9 cellular contexts compared by ENCODE assay signal in genomic region chrX:21972721-21973120, GRCh38. TPM values are rescaled to one million over a fixed set of nuclear protein-coding genes. Genes with fewer than 3 reads are reported as not detected.
A peak's percentile ranks its signal among the peaks of the same experiment; 100 is the strongest.
DNase-seq lines count a peak whose midpoint lies in the region; ATAC-seq and TF ChIP-seq lines count a peak whose summit lies in the region.
"Had no signal": no experiment of that assay in that cellular context is flagged by ENCODE, and none has a peak within 500 bp of the region (broad histone marks: within the 10 kb centered on the region; RNA-seq: fewer than 3 reads in every experiment).

No MANE protein-coding gene starts in this region.

- CTCF ChIA-PET in AG04449 (lab: Yijun Ruan, JAX), result interaction anchor here (0.6 to 1.9 kb wide), 4 partner anchors 7 to 1754 kb away, joined by 3 to 11 read pairs (median 4); partner anchors contain the start of gene MBTPS2

- ATAC-seq in HG02571 (IDR thresholded peaks at IDR 0.05; ENCODE audit: unreplicated experiment) (no peak), HG03045 (IDR thresholded peaks at IDR 0.05; ENCODE audit: unreplicated experiment) (no peak), HG02970 (IDR thresholded peaks at IDR 0.05; ENCODE audit: low FRiP score, unreplicated experiment) (no peak), GM18519 (IDR thresholded peaks at IDR 0.05; ENCODE audit: low FRiP score, unreplicated experiment) (no peak)

- POLR2A ChIA-PET in AG04449 (lab: Yijun Ruan, JAX), result no interaction called here

- H3K4me3 ChIP-seq in AG04449 (ENCODE audit: low read depth, low read length), result no peak overlapping the region
- H3K4me3 ChIP-seq: skin epidermis had no signal

- no peak for TF ChIP-seq CTCF in AG04449 (IDR thresholded peaks at IDR 0.05; ENCODE audit: insufficient read depth, low read length, missing control alignments)

- peak; percentile 47 for DNase-seq in AG04449 (ENCODE audit: low read depth, low spot score)
- peak; percentile 43 for DNase-seq in HS-5 (ENCODE audit: low read depth)
- peak; percentile 20 for DNase-seq in activated effector memory CD4-positive, alpha-beta T cell treated with Interleukin-2 at 50 U/mL for 16 hours
- peak; percentile 53 to 85 for DNase-seq in lung microvascular endothelial cell (ENCODE audit: low read depth in 2 of 2)

RNA-seq across cellular contexts. Expression of gene SMS, which starts 32.2 kb away (rescaled TPM):
- 99.4 and 137 TPM in 2 replicates for total RNA-seq in lung microvascular endothelial cell

RNA-seq across cellular contexts. Expression of gene PHEX, which starts 59.4 kb away (rescaled TPM):
- total RNA-seq in lung microvascular endothelial cell, result under 0.01 and 0.87 TPM in 2 replicates
